In the genomic region with DNA sequence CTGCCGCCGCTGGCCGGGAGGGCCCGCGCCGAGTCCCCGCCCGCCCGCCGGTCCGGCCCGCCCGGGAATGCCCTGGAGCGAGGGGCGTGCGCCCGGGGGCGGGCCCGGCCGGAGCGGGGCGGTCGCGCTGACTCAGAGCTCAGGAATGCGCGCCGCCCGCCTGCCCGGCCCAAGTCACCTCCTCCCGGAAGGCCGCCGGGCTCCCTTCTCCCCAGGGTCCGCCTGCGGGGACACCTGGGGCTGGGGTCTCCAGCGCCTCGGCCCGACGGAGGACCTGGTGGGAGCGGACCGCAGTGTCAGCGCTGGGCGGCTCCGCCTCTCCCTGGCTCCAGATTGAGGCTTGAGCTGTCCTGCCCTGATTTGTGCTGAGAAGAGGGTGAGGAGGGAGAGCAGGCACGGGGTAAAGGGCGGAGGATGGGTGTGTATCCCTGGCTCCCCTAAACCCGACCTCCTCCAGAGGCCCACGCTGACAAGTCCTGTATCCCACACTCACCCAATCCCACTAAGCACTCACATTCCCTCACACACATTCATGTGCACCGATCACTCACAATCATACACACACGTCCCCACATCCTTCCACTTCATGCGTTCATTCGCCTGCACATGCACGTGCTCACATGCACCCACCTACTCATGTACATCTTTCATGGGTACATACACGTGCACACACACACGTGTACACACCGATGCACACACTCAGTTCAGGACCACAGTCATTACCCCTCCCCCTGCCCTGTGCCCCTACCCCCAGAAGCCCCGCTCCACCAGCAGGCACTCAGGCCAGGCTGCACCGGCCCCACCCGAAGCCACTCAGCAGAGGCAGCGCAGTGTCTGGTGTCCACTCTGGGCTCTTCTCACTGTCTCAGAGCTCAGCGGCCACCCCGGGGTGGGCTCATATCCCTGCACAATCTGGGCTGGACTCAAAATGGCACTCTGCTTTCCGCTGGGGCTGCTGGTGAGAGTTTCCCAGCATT, we compare ENCODE assay signal across 1 cellular context.
TF ChIP-seq lines count a peak whose summit lies in the region.

A gene with protein sequence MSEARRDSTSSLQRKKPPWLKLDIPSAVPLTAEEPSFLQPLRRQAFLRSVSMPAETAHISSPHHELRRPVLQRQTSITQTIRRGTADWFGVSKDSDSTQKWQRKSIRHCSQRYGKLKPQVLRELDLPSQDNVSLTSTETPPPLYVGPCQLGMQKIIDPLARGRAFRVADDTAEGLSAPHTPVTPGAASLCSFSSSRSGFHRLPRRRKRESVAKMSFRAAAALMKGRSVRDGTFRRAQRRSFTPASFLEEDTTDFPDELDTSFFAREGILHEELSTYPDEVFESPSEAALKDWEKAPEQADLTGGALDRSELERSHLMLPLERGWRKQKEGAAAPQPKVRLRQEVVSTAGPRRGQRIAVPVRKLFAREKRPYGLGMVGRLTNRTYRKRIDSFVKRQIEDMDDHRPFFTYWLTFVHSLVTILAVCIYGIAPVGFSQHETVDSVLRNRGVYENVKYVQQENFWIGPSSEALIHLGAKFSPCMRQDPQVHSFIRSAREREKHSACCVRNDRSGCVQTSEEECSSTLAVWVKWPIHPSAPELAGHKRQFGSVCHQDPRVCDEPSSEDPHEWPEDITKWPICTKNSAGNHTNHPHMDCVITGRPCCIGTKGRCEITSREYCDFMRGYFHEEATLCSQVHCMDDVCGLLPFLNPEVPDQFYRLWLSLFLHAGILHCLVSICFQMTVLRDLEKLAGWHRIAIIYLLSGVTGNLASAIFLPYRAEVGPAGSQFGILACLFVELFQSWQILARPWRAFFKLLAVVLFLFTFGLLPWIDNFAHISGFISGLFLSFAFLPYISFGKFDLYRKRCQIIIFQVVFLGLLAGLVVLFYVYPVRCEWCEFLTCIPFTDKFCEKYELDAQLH (minus strand): TSS at position 71 of the 977 bp plus-strand sequence. CDS start 7,616 bp downstream, outside the sequence.

TF ChIP-seq in HepG2, 621 proteins besides CTCF, POLR2A, EP300 and RAD21 (continued from another document and continues in another):
- TF ChIP-seq, protein P1, sequence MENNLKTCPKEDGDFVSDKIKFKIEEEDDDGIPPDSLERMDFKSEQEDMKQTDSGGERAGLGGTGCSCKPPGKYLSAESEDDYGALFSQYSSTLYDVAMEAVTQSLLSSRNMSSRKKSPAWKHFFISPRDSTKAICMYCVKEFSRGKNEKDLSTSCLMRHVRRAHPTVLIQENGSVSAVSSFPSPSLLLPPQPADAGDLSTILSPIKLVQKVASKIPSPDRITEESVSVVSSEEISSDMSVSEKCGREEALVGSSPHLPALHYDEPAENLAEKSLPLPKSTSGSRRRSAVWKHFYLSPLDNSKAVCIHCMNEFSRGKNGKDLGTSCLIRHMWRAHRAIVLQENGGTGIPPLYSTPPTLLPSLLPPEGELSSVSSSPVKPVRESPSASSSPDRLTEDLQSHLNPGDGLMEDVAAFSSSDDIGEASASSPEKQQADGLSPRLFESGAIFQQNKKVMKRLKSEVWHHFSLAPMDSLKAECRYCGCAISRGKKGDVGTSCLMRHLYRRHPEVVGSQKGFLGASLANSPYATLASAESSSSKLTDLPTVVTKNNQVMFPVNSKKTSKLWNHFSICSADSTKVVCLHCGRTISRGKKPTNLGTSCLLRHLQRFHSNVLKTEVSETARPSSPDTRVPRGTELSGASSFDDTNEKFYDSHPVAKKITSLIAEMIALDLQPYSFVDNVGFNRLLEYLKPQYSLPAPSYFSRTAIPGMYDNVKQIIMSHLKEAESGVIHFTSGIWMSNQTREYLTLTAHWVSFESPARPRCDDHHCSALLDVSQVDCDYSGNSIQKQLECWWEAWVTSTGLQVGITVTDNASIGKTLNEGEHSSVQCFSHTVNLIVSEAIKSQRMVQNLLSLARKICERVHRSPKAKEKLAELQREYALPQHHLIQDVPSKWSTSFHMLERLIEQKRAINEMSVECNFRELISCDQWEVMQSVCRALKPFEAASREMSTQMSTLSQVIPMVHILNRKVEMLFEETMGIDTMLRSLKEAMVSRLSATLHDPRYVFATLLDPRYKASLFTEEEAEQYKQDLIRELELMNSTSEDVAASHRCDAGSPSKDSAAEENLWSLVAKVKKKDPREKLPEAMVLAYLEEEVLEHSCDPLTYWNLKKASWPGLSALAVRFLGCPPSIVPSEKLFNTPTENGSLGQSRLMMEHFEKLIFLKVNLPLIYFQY (CRISPR knock-in tag; IDR thresholded peaks at IDR 0.05; ENCODE audit: borderline replicate concordance) = peak; percentile 54; the same call in 1 of the 2 replicates
- TF ChIP-seq, protein P2, sequence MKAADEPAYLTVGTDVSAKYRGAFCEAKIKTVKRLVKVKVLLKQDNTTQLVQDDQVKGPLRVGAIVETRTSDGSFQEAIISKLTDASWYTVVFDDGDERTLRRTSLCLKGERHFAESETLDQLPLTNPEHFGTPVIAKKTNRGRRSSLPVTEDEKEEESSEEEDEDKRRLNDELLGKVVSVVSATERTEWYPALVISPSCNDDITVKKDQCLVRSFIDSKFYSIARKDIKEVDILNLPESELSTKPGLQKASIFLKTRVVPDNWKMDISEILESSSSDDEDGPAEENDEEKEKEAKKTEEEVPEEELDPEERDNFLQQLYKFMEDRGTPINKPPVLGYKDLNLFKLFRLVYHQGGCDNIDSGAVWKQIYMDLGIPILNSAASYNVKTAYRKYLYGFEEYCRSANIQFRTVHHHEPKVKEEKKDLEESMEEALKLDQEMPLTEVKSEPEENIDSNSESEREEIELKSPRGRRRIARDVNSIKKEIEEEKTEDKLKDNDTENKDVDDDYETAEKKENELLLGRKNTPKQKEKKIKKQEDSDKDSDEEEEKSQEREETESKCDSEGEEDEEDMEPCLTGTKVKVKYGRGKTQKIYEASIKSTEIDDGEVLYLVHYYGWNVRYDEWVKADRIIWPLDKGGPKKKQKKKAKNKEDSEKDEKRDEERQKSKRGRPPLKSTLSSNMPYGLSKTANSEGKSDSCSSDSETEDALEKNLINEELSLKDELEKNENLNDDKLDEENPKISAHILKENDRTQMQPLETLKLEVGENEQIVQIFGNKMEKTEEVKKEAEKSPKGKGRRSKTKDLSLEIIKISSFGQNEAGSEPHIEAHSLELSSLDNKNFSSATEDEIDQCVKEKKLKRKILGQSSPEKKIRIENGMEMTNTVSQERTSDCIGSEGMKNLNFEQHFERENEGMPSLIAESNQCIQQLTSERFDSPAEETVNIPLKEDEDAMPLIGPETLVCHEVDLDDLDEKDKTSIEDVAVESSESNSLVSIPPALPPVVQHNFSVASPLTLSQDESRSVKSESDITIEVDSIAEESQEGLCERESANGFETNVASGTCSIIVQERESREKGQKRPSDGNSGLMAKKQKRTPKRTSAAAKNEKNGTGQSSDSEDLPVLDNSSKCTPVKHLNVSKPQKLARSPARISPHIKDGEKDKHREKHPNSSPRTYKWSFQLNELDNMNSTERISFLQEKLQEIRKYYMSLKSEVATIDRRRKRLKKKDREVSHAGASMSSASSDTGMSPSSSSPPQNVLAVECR (CRISPR knock-in tag; IDR thresholded peaks at IDR 0.05; ENCODE audit: borderline replicate concordance) = peak; percentile 38; the same call in 1 of the 2 replicates
- TF ChIP-seq NFATC3 (CRISPR knock-in tag; IDR thresholded peaks at IDR 0.05) (no peak), RCOR2 (CRISPR knock-in tag; IDR thresholded peaks at IDR 0.05) (peak; percentile 62; the same call in 1 of the 2 replicates), PPARG (CRISPR knock-in tag; conservative IDR thresholded peaks at IDR 0.05) (no peak), PHF21A (CRISPR knock-in tag; IDR thresholded peaks at IDR 0.05) (no peak), ZNF790 (CRISPR knock-in tag; IDR thresholded peaks at IDR 0.05; ENCODE audit: borderline replicate concordance) (no peak), KLF13 (CRISPR knock-in tag; IDR thresholded peaks at IDR 0.05) (0 out of 2 replicates have a peak, but pooled peaks have one; percentile 40), EZH2 (conservative IDR thresholded peaks at IDR 0.05; ENCODE audit: low read depth, low read length) (no peak), NR2F2 (IDR thresholded peaks at IDR 0.05; ENCODE audit: borderline replicate concordance, low read depth) (no peak), RFX3 (CRISPR knock-in tag; IDR thresholded peaks at IDR 0.05) (no peak), ZNF83 (CRISPR knock-in tag; IDR thresholded peaks at IDR 0.05; ENCODE audit: borderline replicate concordance) (0 out of 2 replicates have a peak, but pooled peaks have one; percentile 30), SMARCE1 (IDR thresholded peaks at IDR 0.05; ENCODE audit: borderline replicate concordance) (no peak), HIVEP1 (CRISPR knock-in tag; IDR thresholded peaks at IDR 0.05) (no peak), ZNF614 (CRISPR knock-in tag; IDR thresholded peaks at IDR 0.05; ENCODE audit: borderline replicate concordance) (no peak), ZNF720 (CRISPR knock-in tag; IDR thresholded peaks at IDR 0.05) (no peak), ZNF616 (CRISPR knock-in tag; IDR thresholded peaks at IDR 0.05; ENCODE audit: low read depth) (no peak), KLF9 (CRISPR knock-in tag; IDR thresholded peaks at IDR 0.05; ENCODE audit: low read depth) (no peak), ZNF143 (CRISPR knock-in tag; IDR thresholded peaks at IDR 0.05) (no peak), SCMH1 (CRISPR knock-in tag; IDR thresholded peaks at IDR 0.05; ENCODE audit: borderline replicate concordance) (no peak)
- TF ChIP-seq, protein P3, sequence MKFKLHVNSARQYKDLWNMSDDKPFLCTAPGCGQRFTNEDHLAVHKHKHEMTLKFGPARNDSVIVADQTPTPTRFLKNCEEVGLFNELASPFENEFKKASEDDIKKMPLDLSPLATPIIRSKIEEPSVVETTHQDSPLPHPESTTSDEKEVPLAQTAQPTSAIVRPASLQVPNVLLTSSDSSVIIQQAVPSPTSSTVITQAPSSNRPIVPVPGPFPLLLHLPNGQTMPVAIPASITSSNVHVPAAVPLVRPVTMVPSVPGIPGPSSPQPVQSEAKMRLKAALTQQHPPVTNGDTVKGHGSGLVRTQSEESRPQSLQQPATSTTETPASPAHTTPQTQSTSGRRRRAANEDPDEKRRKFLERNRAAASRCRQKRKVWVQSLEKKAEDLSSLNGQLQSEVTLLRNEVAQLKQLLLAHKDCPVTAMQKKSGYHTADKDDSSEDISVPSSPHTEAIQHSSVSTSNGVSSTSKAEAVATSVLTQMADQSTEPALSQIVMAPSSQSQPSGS (CRISPR knock-in tag; IDR thresholded peaks at IDR 0.05) = peak; percentile 66; the same call in 1 of the 2 replicates
- TF ChIP-seq, protein P4, sequence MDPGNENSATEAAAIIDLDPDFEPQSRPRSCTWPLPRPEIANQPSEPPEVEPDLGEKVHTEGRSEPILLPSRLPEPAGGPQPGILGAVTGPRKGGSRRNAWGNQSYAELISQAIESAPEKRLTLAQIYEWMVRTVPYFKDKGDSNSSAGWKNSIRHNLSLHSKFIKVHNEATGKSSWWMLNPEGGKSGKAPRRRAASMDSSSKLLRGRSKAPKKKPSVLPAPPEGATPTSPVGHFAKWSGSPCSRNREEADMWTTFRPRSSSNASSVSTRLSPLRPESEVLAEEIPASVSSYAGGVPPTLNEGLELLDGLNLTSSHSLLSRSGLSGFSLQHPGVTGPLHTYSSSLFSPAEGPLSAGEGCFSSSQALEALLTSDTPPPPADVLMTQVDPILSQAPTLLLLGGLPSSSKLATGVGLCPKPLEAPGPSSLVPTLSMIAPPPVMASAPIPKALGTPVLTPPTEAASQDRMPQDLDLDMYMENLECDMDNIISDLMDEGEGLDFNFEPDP (CRISPR knock-in tag; conservative IDR thresholded peaks at IDR 0.05) = no peak
- TF ChIP-seq, protein P5, sequence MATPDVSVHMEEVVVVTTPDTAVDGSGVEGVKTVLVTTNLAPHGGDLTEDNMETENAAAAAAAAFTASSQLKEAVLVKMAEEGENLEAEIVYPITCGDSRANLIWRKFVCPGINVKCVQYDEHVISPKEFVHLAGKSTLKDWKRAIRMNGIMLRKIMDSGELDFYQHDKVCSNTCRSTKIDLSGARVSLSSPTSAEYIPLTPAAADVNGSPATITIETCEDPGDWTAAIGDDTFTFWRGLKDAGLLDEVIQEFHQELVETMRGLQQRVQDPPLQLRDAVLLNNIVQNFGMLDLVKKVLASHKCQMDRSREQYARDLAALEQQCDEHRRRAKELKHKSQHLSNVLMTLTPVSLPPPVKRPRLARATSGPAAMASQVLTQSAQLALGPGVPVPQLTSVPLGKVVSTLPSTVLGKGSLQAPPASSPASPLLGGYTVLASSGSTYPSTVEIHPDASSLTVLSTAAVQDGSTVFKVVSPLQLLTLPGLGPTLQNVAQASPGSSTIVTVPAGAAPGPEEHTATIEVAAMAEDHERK (CRISPR knock-in tag; IDR thresholded peaks at IDR 0.05; ENCODE audit: low read depth) = no peak
- TF ChIP-seq, protein P6, sequence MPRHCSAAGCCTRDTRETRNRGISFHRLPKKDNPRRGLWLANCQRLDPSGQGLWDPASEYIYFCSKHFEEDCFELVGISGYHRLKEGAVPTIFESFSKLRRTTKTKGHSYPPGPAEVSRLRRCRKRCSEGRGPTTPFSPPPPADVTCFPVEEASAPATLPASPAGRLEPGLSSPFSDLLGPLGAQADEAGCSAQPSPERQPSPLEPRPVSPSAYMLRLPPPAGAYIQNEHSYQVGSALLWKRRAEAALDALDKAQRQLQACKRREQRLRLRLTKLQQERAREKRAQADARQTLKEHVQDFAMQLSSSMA (CRISPR knock-in tag; IDR thresholded peaks at IDR 0.05) = no peak
- TF ChIP-seq, protein P7, sequence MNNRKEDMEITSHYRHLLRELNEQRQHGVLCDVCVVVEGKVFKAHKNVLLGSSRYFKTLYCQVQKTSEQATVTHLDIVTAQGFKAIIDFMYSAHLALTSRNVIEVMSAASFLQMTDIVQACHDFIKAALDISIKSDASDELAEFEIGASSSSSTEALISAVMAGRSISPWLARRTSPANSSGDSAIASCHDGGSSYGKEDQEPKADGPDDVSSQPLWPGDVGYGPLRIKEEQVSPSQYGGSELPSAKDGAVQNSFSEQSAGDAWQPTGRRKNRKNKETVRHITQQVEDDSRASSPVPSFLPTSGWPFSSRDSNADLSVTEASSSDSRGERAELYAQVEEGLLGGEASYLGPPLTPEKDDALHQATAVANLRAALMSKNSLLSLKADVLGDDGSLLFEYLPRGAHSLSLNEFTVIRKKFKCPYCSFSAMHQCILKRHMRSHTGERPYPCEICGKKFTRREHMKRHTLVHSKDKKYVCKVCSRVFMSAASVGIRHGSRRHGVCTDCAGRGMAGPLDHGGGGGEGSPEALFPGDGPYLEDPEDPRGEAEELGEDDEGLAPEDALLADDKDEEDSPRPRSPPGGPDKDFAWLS (CRISPR knock-in tag; IDR thresholded peaks at IDR 0.05; ENCODE audit: borderline replicate concordance) = no peak
- TF ChIP-seq, protein P8, sequence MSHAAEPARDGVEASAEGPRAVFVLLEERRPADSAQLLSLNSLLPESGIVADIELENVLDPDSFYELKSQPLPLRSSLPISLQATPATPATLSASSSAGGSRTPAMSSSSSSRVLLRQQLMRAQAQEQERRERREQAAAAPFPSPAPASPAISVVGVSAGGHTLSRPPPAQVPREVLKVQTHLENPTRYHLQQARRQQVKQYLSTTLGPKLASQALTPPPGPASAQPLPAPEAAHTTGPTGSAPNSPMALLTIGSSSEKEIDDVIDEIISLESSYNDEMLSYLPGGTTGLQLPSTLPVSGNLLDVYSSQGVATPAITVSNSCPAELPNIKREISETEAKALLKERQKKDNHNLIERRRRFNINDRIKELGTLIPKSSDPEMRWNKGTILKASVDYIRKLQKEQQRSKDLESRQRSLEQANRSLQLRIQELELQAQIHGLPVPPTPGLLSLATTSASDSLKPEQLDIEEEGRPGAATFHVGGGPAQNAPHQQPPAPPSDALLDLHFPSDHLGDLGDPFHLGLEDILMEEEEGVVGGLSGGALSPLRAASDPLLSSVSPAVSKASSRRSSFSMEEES (CRISPR knock-in tag; IDR thresholded peaks at IDR 0.05) = no peak
- TF ChIP-seq, protein P9, sequence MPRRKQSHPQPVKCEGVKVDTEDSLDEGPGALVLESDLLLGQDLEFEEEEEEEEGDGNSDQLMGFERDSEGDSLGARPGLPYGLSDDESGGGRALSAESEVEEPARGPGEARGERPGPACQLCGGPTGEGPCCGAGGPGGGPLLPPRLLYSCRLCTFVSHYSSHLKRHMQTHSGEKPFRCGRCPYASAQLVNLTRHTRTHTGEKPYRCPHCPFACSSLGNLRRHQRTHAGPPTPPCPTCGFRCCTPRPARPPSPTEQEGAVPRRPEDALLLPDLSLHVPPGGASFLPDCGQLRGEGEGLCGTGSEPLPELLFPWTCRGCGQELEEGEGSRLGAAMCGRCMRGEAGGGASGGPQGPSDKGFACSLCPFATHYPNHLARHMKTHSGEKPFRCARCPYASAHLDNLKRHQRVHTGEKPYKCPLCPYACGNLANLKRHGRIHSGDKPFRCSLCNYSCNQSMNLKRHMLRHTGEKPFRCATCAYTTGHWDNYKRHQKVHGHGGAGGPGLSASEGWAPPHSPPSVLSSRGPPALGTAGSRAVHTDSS (CRISPR knock-in tag; conservative IDR thresholded peaks at IDR 0.05) = no peak
